13 cellular contexts compared by ENCODE assay signal in genomic region chr11:121105063-121105480, GRCh38. TPM values are rescaled to one million over a fixed set of nuclear protein-coding genes. Genes with fewer than 3 reads are reported as not detected.
DNase-seq lines count a peak whose midpoint lies in the region; ATAC-seq and TF ChIP-seq lines count a peak whose summit lies in the region.
"Had no signal": no experiment of that assay in that cellular context is flagged by ENCODE, and none has a peak within 500 bp of the region (broad histone marks: within the 10 kb centered on the region; RNA-seq: fewer than 3 reads in every experiment).

No MANE protein-coding gene starts in this region.

- H3K36me3 ChIP-seq in IMR-90 (ENCODE audit: control insufficient read depth, insufficient read depth, low read length) (no peaks in the 10 kb centered on the region), testis (ENCODE audit: low read depth, missing control alignments) (no peaks in the 10 kb centered on the region), prostate gland (no peaks in the 10 kb centered on the region)

- POLR2A ChIA-PET in IMR-90 (lab: Charles Lee; ENCODE audit: unreplicated experiment), result no interaction called here

- no peak overlapping the region for H2AFZ ChIP-seq in IMR-90 (replicated peaks; ENCODE audit: low read length, poor library complexity)

- H2BK15ac ChIP-seq in IMR-90 (ENCODE audit: low read depth, low read length), result no peak overlapping the region

- no peak overlapping the region for H3K4me2 ChIP-seq in IMR-90 (ENCODE audit: low read depth, low read length)

- peak; percentile 13 for DNase-seq in IMR-90
- peak; percentile 66 for DNase-seq in fibroblast of pulmonary artery (ENCODE audit: low read depth)
- DNase-seq in midbrain (lab: John Stamatoyannopoulos, UW), result peak; percentile 8
- peak; percentile 89 for DNase-seq in testis
- DNase-seq in middle frontal gyrus (ENCODE audit: extremely low spot score, low spot score), result no peak
- no peak for DNase-seq in prostate gland (ENCODE audit: low spot score)
- DNase-seq: activated CD4-positive, CD25-positive, alpha-beta regulatory T cell; activated gamma-delta T cell treated with Interleukin-2 at 50 U/mL for 16 hours; cortex of kidney; NCI-H1092 treated with DMSO at 0.1 percent for 48 hours had no signal

- TF ChIP-seq CTCF in IMR-90 (conservative IDR thresholded peaks at IDR 0.05; ENCODE audit: low read depth, low read length) (no peak), fibroblast of pulmonary artery (IDR thresholded peaks at IDR 0.05; ENCODE audit: low read length, missing control alignments) (no peak), testis (IDR thresholded peaks at IDR 0.05) (no peak), prostate gland (IDR thresholded peaks at IDR 0.05) (no peak)

- no CpG with 5 or more reads among the region's 4 CpGs for WGBS in IMR-90 (ENCODE audit: extremely low coverage in 2 of 2, insufficient read length in 1 of 2), 2 experiments
- WGBS in testis, 2 donors, result 31 to 50% methylated on average over 4 of the region's 4 CpGs
- 32% methylated on average over 4 of the region's 4 CpGs for WGBS in prostate gland

- H3K27ac ChIP-seq in IMR-90 (ENCODE audit: insufficient read depth, low read length) (no peak overlapping the region), testis (peak overlapping the region in 1 of 2 donors; percentile 20), prostate gland (no peak overlapping the region)
- H3K27ac ChIP-seq: skin epidermis had no signal

- H3K9ac ChIP-seq in IMR-90 (ENCODE audit: low read depth, low read length), result no peak overlapping the region

- H3K4me3 ChIP-seq in IMR-90 (ENCODE audit: insufficient read depth, low read depth, low read length), result no peak overlapping the region
- no peak overlapping the region for H3K4me3 ChIP-seq in fibroblast of pulmonary artery (replicated peaks; ENCODE audit: low read depth, low read length)
- no peak overlapping the region for H3K4me3 ChIP-seq in testis
- H3K4me3 ChIP-seq in prostate gland, result no peak overlapping the region
- H3K4me3 ChIP-seq: skin epidermis had no signal

- no peaks in the 10 kb centered on the region; the same call in 1 of the 2 replicates for H3K9me1 ChIP-seq in IMR-90 (ENCODE audit: insufficient read depth, low read length)

- H3K14ac ChIP-seq in IMR-90 (replicated peaks; ENCODE audit: low read depth, low read length), result no peak overlapping the region

- no peak for TF ChIP-seq RAD21 in IMR-90 (IDR thresholded peaks at IDR 0.05; ENCODE audit: low read length)

- H3K18ac ChIP-seq in IMR-90 (ENCODE audit: low read depth, low read length), result no peak overlapping the region

- CTCF ChIA-PET in IMR-90 (lab: Yijun Ruan, JAX), result no interaction called here

- no peak overlapping the region for H2AK5ac ChIP-seq in IMR-90 (ENCODE audit: low read depth, low read length)

- peaks cover 52% of the 10 kb centered on the region for H3K27me3 ChIP-seq in IMR-90 (ENCODE audit: control insufficient read depth, insufficient read depth, low read length)
- H3K27me3 ChIP-seq in testis, result no peaks in the 10 kb centered on the region
- no peaks in the 10 kb centered on the region for H3K27me3 ChIP-seq in prostate gland (replicated peaks; ENCODE audit: insufficient read depth)

- no peak overlapping the region for H3K23ac ChIP-seq in IMR-90 (ENCODE audit: low read depth, low read length)

- no peaks in the 10 kb centered on the region for H4K20me1 ChIP-seq in IMR-90 (ENCODE audit: insufficient read depth, low read length)

- H2BK120ac ChIP-seq in IMR-90 (ENCODE audit: low read depth, low read length), result no peak overlapping the region

- H3K4ac ChIP-seq in IMR-90 (ENCODE audit: low read depth, low read length), result no peak overlapping the region

- H4K5ac ChIP-seq in IMR-90 (ENCODE audit: low read depth, low read length), result no peak overlapping the region

- no peaks in the 10 kb centered on the region for H3K79me1 ChIP-seq in IMR-90 (ENCODE audit: low read depth in 1 of 2, low read length in 2 of 2)

- TF ChIP-seq POLR2A in IMR-90 (IDR thresholded peaks at IDR 0.05; ENCODE audit: low read depth, low read length) (no peak), testis (IDR thresholded peaks at IDR 0.05) (no peak), prostate gland (IDR thresholded peaks at IDR 0.05) (no peak)

- H3K4me1 ChIP-seq in IMR-90 (ENCODE audit: control insufficient read depth, insufficient read depth, low read length) (peaks cover 4% of the 10 kb centered on the region), testis (peaks cover 22% of the 10 kb centered on the region), prostate gland (replicated peaks) (no peaks in the 10 kb centered on the region)

- H4K91ac ChIP-seq in IMR-90 (ENCODE audit: insufficient read depth, low read depth, low read length), result no peak overlapping the region

- intact Hi-C loops in IMR-90 (cut with micrococcal nuclease), result loop anchor here (5.0 kb wide), 1 partner anchor 78 kb away; no protein-coding TSS in a partner anchor
- intact Hi-C loops in testis (cut with DNase I; ENCODE audit: low total_unique reads), result loop anchor here (10.0 kb wide), 2 partner anchors 80 to 590 kb away; partner anchors contain the start of genes GRIK4 and TBCEL
- intact Hi-C loops in prostate gland (cut with DNase I), result no loop called here

- no peak overlapping the region for H2AK9ac ChIP-seq in IMR-90 (replicated peaks; ENCODE audit: low read depth, low read length, poor library complexity)

- H2BK20ac ChIP-seq in IMR-90 (ENCODE audit: low read depth, low read length), result no peak overlapping the region

- BruUV-seq in IMR-90 (replicated peaks; lab: Mats Ljungman, UMichigan), result no TSS peak

- no peaks in the 10 kb centered on the region for H3K9me3 ChIP-seq in IMR-90 (ENCODE audit: control insufficient read depth, insufficient read depth, low read length)
- H3K9me3 ChIP-seq in testis, result no peaks in the 10 kb centered on the region
- no peaks in the 10 kb centered on the region for H3K9me3 ChIP-seq in prostate gland

- no peak overlapping the region for H2BK5ac ChIP-seq in IMR-90 (ENCODE audit: low read depth, low read length, poor library complexity, severe bottlenecking)

- in situ Hi-C loops in IMR-90 (cut with MboI; ENCODE audit: low sequenced_read_pairs), result no loop called here

- no peak overlapping the region for H3K56ac ChIP-seq in IMR-90 (ENCODE audit: extremely low read depth, insufficient read depth, low read length)

- dilution Hi-C loops in IMR-90 (cut with HindIII; ENCODE audit: low sequenced_read_pairs, unreplicated experiment), result no loop called here

- ATAC-seq in IMR-90 (ENCODE audit: low read depth) (peak; percentile 48), GM21529 (IDR thresholded peaks at IDR 0.05; ENCODE audit: unreplicated experiment) (no peak), GM21528 (IDR thresholded peaks at IDR 0.05; ENCODE audit: low FRiP score, unreplicated experiment) (no peak)

- H4K8ac ChIP-seq in IMR-90 (ENCODE audit: low read depth in 2 of 2, low read length in 2 of 2), result no peak overlapping the region

TF ChIP-seq in IMR-90, 13 proteins besides CTCF, POLR2A, EP300 and RAD21:
- TF ChIP-seq FOS (IDR thresholded peaks at IDR 0.05; ENCODE audit: low read depth, low read length), result no peak
- no peak for TF ChIP-seq ELK1 (IDR thresholded peaks at IDR 0.05; ENCODE audit: borderline replicate concordance, low read depth, low read length)
- no peak for TF ChIP-seq RCOR1 (IDR thresholded peaks at IDR 0.05; ENCODE audit: insufficient replicate concordance, low read length)
- TF ChIP-seq CEBPB (IDR thresholded peaks at IDR 0.05; ENCODE audit: low read depth, low read length), result no peak
- no peak for TF ChIP-seq BHLHE40 (IDR thresholded peaks at IDR 0.05; ENCODE audit: low read depth, low read length)
- TF ChIP-seq MAZ (IDR thresholded peaks at IDR 0.05; ENCODE audit: borderline replicate concordance, low read depth, low read length), result no peak
- TF ChIP-seq USF2 (IDR thresholded peaks at IDR 0.05; ENCODE audit: low read depth, low read length), result no peak
- TF ChIP-seq SMC3 (IDR thresholded peaks at IDR 0.05; ENCODE audit: low read depth, low read length), result no peak
- no peak for TF ChIP-seq MXI1 (IDR thresholded peaks at IDR 0.05; ENCODE audit: borderline replicate concordance, low read depth, low read length)
- TF ChIP-seq RFX5 (IDR thresholded peaks at IDR 0.05; ENCODE audit: low read depth, low read length), result no peak
- TF ChIP-seq MAFK (IDR thresholded peaks at IDR 0.05; ENCODE audit: low read depth, low read length), result no peak
- TF ChIP-seq NFE2L2 (IDR thresholded peaks at IDR 0.05; ENCODE audit: low read depth, low read length), result no peak
- TF ChIP-seq CHD1 (IDR thresholded peaks at IDR 0.05; ENCODE audit: low read depth, low read length), result no peak

RNA-seq across cellular contexts. Expression of gene TECTA, which starts 4.0 kb away (rescaled TPM):
- total RNA-seq in IMR-90 (2012; rRNA removed) (0.18 and 0.28 TPM in 2 replicates), testis (1 to 10 TPM; 3.1 to 4.6 TPM), prostate gland (1 to 10 TPM in 1 of 2 donors, under 1 TPM in 1; 0.41 to 1.6 TPM)
- polyA plus RNA-seq in IMR-90 (2012; rRNA removed) (0.16 and 0.17 TPM in 2 replicates), testis (ENCODE audit: insufficient read depth, low read depth, low replicate concordance) (2.5 TPM)
- 0.12 and 0.13 TPM in 2 replicates for polyA plus RNA-seq in IMR-90 (2012; cell fraction: cytosol; rRNA removed)
- 1.0 and 1.2 TPM in 2 replicates for polyA plus RNA-seq in IMR-90 (2012; cell fraction: nucleus; rRNA removed; ENCODE audit: low replicate concordance)

Comparison
In these comparisons a context has a peak if more than half of its experiments do, and no peak if none do; other contexts are left out.
1. DNase-seq: peak in IMR-90 (single experiment), fibroblast of pulmonary artery (single experiment), midbrain (single experiment) and testis (single experiment); none in middle frontal gyrus (single experiment) and prostate gland (single experiment).